19 cellular contexts compared by ENCODE assay signal in genomic region chr3:140844072-140844471, GRCh38.
"Had no signal": no experiment of that assay in that cellular context is flagged by ENCODE, and none has a peak within 500 bp of the region (broad histone marks: within the 10 kb centered on the region; RNA-seq: fewer than 3 reads in every experiment).

No MANE protein-coding gene starts in this region.

- H3K4me1 ChIP-seq: esophagus squamous epithelium, gastrocnemius medialis, upper lobe of left lung had no signal

- H3K27me3 ChIP-seq: gastrocnemius medialis, neural progenitor cell, upper lobe of left lung had no signal

- DNase-seq: activated CD4-positive, alpha-beta T cell treated with anti-CD3 and anti-CD28 coated beads, Interleukin-2, amount 10 ng/mL, durations not matched to agents 7 days and 5 days; activated CD8-positive, alpha-beta memory T cell treated with anti-CD3 and anti-CD28 coated beads, Interleukin-2, amount 10 ng/mL, durations not matched to agents 7 days and 5 days; activated CD8-positive, alpha-beta T cell treated with anti-CD3 and anti-CD28 coated beads for 36 hours; activated effector memory CD4-positive, alpha-beta T cell treated with anti-CD3 and anti-CD28 coated beads, Interleukin-2, amount 50 U/mL, for 16 hours; activated naive CD4-positive, alpha-beta T cell treated with anti-CD3 and anti-CD28 coated beads, Interleukin-2, amount 10 ng/mL, durations not matched to agents 7 days and 5 days; activated T-cell treated with anti-CD3 and anti-CD28 coated beads for 4 hours; amygdala; cerebellar nuclear complex; endodermal cell; esophagus squamous epithelium; gastrocnemius medialis; hippocampal formation; left ventricle myocardium inferior; naive thymus-derived CD8-positive, alpha-beta T cell; stimulated activated CD4-positive, alpha-beta T cell treated with anti-CD3 and anti-CD28 coated beads, Interleukin-2, amount 100 ng/mL, for 48 hours; stimulated activated naive CD4-positive, alpha-beta T cell treated with Interleukin-2 at 50 U/mL for 16 hours; upper lobe of left lung had no signal

- H3K4me2 ChIP-seq: neural progenitor cell had no signal

- H3K4me1 Mint-ChIP-seq: neural progenitor cell had no signal

- H3K27ac Mint-ChIP-seq: activated CD4-positive, alpha-beta T cell treated with anti-CD3 and anti-CD28 coated beads, Interleukin-2, amount 10 ng/mL, durations not matched to agents 7 days and 5 days; activated CD8-positive, alpha-beta memory T cell treated with anti-CD3 and anti-CD28 coated beads, Interleukin-2, amount 10 ng/mL, durations not matched to agents 7 days and 5 days; activated CD8-positive, alpha-beta T cell treated with anti-CD3 and anti-CD28 coated beads for 36 hours; activated naive CD4-positive, alpha-beta T cell treated with anti-CD3 and anti-CD28 coated beads, Interleukin-2, amount 10 ng/mL, durations not matched to agents 7 days and 5 days; endodermal cell; neural progenitor cell had no signal

- H3K27me3 Mint-ChIP-seq: activated CD8-positive, alpha-beta T cell treated with anti-CD3 and anti-CD28 coated beads for 36 hours had no signal

- H3K9ac ChIP-seq: neural progenitor cell had no signal

- H3K4me3 ChIP-seq: coronary artery, esophagus squamous epithelium, gastrocnemius medialis, left ventricle myocardium inferior, neural progenitor cell, upper lobe of left lung had no signal

- H3K27ac ChIP-seq: coronary artery, esophagus squamous epithelium, gastrocnemius medialis, left ventricle myocardium inferior, neural progenitor cell, upper lobe of left lung had no signal

- H3K36me3 ChIP-seq: esophagus squamous epithelium, gastrocnemius medialis, left ventricle myocardium inferior, neural progenitor cell, upper lobe of left lung had no signal

- H2AFZ ChIP-seq: neural progenitor cell had no signal

- H3K9me3 Mint-ChIP-seq: activated CD4-positive, alpha-beta T cell treated with anti-CD3 and anti-CD28 coated beads, Interleukin-2, amount 10 ng/mL, durations not matched to agents 7 days and 5 days; activated CD8-positive, alpha-beta T cell treated with anti-CD3 and anti-CD28 coated beads for 36 hours; activated naive CD4-positive, alpha-beta T cell treated with anti-CD3 and anti-CD28 coated beads, Interleukin-2, amount 10 ng/mL, durations not matched to agents 7 days and 5 days; endodermal cell; naive thymus-derived CD8-positive, alpha-beta T cell; neural progenitor cell had no signal

- ATAC-seq: activated CD8-positive, alpha-beta memory T cell treated with anti-CD3 and anti-CD28 coated beads, Interleukin-2, amount 10 ng/mL, durations not matched to agents 7 days and 5 days; activated CD8-positive, alpha-beta T cell treated with anti-CD3 and anti-CD28 coated beads for 36 hours; gastrocnemius medialis; naive thymus-derived CD8-positive, alpha-beta T cell had no signal

- H3K36me3 Mint-ChIP-seq: activated CD8-positive, alpha-beta memory T cell treated with anti-CD3 and anti-CD28 coated beads, Interleukin-2, amount 10 ng/mL, durations not matched to agents 7 days and 5 days; activated naive CD4-positive, alpha-beta T cell treated with anti-CD3 and anti-CD28 coated beads, Interleukin-2, amount 10 ng/mL, durations not matched to agents 7 days and 5 days; naive thymus-derived CD8-positive, alpha-beta T cell; neural progenitor cell had no signal

- H3K4me3 Mint-ChIP-seq: activated CD4-positive, alpha-beta T cell treated with anti-CD3 and anti-CD28 coated beads, Interleukin-2, amount 10 ng/mL, durations not matched to agents 7 days and 5 days; activated CD8-positive, alpha-beta memory T cell treated with anti-CD3 and anti-CD28 coated beads, Interleukin-2, amount 10 ng/mL, durations not matched to agents 7 days and 5 days; activated CD8-positive, alpha-beta T cell treated with anti-CD3 and anti-CD28 coated beads for 36 hours; activated naive CD4-positive, alpha-beta T cell treated with anti-CD3 and anti-CD28 coated beads, Interleukin-2, amount 10 ng/mL, durations not matched to agents 7 days and 5 days; endodermal cell; neural progenitor cell had no signal

- H3K9me3 ChIP-seq: esophagus squamous epithelium, gastrocnemius medialis, left ventricle myocardium inferior, upper lobe of left lung had no signal
